In the genomic region with DNA sequence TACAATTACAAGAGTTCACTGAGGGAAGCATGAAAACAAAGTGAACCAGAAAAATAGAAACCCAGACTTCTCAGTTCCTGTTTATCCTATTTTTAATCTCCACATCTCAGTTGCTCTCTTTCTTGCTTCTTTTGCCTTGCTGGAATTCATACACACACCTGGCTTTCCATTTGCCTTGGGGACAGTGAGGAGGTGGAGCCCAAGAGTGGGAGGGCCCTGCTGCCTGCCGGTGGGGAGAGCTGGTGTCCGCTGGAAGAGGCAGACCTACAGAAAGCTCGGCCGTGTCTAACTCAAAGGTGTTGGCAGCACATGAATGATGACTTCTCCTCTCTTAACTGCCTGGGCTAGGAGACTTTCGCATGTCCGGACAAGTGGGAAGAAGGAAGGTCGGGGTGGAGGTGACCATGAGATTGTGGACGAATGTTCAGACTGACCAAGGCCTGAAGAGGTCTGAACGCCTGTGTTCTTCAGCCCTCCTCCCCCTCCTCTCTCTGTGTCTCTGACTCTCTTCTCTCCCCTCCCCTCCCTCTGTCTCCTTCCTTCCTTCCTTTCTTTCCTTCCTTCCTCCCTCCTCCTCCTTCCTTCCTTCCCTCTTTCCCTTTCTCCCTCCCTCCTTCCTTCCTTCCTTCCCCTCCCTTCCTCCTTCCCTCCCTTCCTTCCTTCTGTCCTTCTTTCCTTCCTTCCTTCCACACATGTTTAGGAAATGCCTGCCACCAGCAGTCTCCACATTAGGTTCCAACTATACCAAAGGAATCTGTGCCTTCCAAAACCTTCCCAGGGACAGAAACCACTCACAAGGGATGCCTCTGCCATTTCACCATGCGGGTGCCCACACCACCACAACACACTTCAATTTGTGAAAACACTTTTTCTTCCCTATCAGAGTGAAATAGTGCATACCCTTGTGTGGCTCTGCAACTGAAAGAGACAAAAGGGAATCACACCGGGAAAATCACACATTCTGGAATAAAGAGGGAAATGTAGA, we compare ENCODE assay signal across 1 cellular context.
A peak's percentile ranks its signal among the peaks of the same experiment; 100 is the strongest.
TF ChIP-seq lines count a peak whose summit lies in the region.

No MANE protein-coding gene starts in this region.

TF ChIP-seq in K562, 482 proteins besides CTCF, POLR2A, EP300 and RAD21 (continued from another document and continues in another):
- TF ChIP-seq ZNF398 (CRISPR knock-in tag; IDR thresholded peaks at IDR 0.05) (no peak), GATA2 (CRISPR knock-in tag; IDR thresholded peaks at IDR 0.05) (peak; percentile 66), ZFX (CRISPR knock-in tag; IDR thresholded peaks at IDR 0.05) (0 out of 2 replicates have a peak, but pooled peaks have one; percentile 18), TOE1 (IDR thresholded peaks at IDR 0.05; ENCODE audit: borderline replicate concordance) (peak; percentile 78), TOE1 (CRISPR knock-in tag; IDR thresholded peaks at IDR 0.05; ENCODE audit: borderline replicate concordance, low read depth) (no peak), MAFF (IDR thresholded peaks at IDR 0.05; ENCODE audit: low read length) (no peak), PYGO2 (tag; IDR thresholded peaks at IDR 0.05) (no peak), TSC22D4 (tag; IDR thresholded peaks at IDR 0.05) (no peak), SMARCA4 (IDR thresholded peaks at IDR 0.05) (peak; percentile 56; the same call in 1 of the 2 replicates), DEAF1 (CRISPR knock-in tag; IDR thresholded peaks at IDR 0.05) (no peak), HNRNPH1 (optimal IDR thresholded peaks at IDR 0.05; ENCODE audit: low read depth, low read length) (no peak), MEIS2 (IDR thresholded peaks at IDR 0.05; ENCODE audit: partially characterized antibody) (peak; percentile 96), HBP1 (CRISPR knock-in tag; IDR thresholded peaks at IDR 0.05) (peak; percentile 97), LARP7 (IDR thresholded peaks at IDR 0.05) (peak; percentile 99), CREB3L1 (IDR thresholded peaks at IDR 0.05; ENCODE audit: borderline replicate concordance, low read depth) (no peak), SRSF3 (IDR thresholded peaks at IDR 0.05; ENCODE audit: insufficient read depth, low read length) (no peak), HNRNPL (IDR thresholded peaks at IDR 0.05; ENCODE audit: low read depth, low read length) (no peak), HDAC1 (IDR thresholded peaks at IDR 0.05) (peak; percentile 20 to 72; a peak in 2 of 4 replicates), DNMT1 (IDR thresholded peaks at IDR 0.05) (no peak), RUNX1 (IDR thresholded peaks at IDR 0.05; ENCODE audit: low read depth) (no peak), MLLT1 (IDR thresholded peaks at IDR 0.05) (peak; percentile 80 to 83; a peak in 1 of 4 replicates), CSDE1 (IDR thresholded peaks at IDR 0.05) (peak in 1 of 2 experiments; percentile 72; a peak in 1 of 4 replicates), KLF13 (tag; IDR thresholded peaks at IDR 0.05; ENCODE audit: borderline replicate concordance, low read depth) (no peak), RCOR1 (IDR thresholded peaks at IDR 0.05; ENCODE audit: borderline replicate concordance in 1 of 2, low read depth in 2 of 2, low read length in 2 of 2) (peak in 1 of 2 experiments; percentile 27; a peak in 1 of 4 replicates), NFIC (IDR thresholded peaks at IDR 0.05) (peak; percentile 17; the same call in 1 of the 2 replicates), ZFP1 (CRISPR knock-in tag; IDR thresholded peaks at IDR 0.05) (no peak), HINFP (tag; conservative IDR thresholded peaks at IDR 0.05; ENCODE audit: low read depth) (peak; percentile 64), BRD9 (IDR thresholded peaks at IDR 0.05; ENCODE audit: low read depth, partially characterized antibody) (no peak), SMARCA5 (IDR thresholded peaks at IDR 0.05) (peak; percentile 74; the same call in 1 of the 2 replicates), ID3 (CRISPR knock-in tag; IDR thresholded peaks at IDR 0.05) (no peak), ID3 (tag; IDR thresholded peaks at IDR 0.05) (peak; percentile 50), PKNOX1 (IDR thresholded peaks at IDR 0.05) (peak; percentile 88), ARID1B (IDR thresholded peaks at IDR 0.05) (peak; percentile 50; the same call in 1 of the 2 replicates), GATAD2A (IDR thresholded peaks at IDR 0.05) (0 out of 2 replicates have a peak, but pooled peaks have one; percentile 25), ARID2 (IDR thresholded peaks at IDR 0.05) (peak; percentile 58; the same call in 1 of the 2 replicates)
- TF ChIP-seq, protein P1, sequence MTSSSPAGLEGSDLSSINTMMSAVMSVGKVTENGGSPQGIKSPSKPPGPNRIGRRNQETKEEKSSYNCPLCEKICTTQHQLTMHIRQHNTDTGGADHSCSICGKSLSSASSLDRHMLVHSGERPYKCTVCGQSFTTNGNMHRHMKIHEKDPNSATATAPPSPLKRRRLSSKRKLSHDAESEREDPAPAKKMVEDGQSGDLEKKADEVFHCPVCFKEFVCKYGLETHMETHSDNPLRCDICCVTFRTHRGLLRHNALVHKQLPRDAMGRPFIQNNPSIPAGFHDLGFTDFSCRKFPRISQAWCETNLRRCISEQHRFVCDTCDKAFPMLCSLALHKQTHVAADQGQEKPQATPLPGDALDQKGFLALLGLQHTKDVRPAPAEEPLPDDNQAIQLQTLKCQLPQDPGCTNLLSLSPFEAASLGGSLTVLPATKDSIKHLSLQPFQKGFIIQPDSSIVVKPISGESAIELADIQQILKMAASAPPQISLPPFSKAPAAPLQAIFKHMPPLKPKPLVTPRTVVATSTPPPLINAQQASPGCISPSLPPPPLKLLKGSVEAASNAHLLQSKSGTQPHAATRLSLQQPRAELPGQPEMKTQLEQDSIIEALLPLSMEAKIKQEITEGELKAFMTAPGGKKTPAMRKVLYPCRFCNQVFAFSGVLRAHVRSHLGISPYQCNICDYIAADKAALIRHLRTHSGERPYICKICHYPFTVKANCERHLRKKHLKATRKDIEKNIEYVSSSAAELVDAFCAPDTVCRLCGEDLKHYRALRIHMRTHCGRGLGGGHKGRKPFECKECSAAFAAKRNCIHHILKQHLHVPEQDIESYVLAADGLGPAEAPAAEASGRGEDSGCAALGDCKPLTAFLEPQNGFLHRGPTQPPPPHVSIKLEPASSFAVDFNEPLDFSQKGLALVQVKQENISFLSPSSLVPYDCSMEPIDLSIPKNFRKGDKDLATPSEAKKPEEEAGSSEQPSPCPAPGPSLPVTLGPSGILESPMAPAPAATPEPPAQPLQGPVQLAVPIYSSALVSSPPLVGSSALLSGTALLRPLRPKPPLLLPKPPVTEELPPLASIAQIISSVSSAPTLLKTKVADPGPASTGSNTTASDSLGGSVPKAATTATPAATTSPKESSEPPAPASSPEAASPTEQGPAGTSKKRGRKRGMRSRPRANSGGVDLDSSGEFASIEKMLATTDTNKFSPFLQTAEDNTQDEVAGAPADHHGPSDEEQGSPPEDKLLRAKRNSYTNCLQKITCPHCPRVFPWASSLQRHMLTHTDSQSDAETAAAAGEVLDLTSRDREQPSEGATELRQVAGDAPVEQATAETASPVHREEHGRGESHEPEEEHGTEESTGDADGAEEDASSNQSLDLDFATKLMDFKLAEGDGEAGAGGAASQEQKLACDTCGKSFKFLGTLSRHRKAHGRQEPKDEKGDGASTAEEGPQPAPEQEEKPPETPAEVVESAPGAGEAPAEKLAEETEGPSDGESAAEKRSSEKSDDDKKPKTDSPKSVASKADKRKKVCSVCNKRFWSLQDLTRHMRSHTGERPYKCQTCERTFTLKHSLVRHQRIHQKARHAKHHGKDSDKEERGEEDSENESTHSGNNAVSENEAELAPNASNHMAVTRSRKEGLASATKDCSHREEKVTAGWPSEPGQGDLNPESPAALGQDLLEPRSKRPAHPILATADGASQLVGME (CRISPR knock-in tag; IDR thresholded peaks at IDR 0.05), result no peak
- TF ChIP-seq, protein P2, sequence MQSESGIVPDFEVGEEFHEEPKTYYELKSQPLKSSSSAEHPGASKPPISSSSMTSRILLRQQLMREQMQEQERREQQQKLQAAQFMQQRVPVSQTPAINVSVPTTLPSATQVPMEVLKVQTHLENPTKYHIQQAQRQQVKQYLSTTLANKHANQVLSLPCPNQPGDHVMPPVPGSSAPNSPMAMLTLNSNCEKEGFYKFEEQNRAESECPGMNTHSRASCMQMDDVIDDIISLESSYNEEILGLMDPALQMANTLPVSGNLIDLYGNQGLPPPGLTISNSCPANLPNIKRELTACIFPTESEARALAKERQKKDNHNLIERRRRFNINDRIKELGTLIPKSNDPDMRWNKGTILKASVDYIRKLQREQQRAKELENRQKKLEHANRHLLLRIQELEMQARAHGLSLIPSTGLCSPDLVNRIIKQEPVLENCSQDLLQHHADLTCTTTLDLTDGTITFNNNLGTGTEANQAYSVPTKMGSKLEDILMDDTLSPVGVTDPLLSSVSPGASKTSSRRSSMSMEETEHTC (IDR thresholded peaks at IDR 0.05), result no peak
